31 cellular contexts compared by ENCODE assay signal in the genomic region with DNA sequence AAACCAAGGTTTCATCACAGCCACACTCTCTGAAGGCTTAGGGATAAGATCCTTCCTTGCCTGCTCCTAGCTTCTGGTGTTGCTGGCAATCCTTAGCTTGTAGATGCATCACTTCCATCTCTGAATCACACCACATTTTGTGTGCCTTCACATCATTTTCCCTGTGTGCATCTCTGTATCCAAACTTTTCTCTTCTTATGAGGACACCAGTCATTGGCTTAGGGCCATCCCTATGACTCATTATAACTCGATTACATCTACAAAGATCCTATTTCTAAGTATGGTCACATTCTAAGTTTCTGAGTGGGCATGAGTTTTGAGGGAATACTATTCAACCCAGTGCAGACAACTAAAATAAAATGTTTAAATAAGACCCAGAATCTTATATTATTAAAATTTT.
DNase-seq lines count a peak whose midpoint lies in the region; ATAC-seq and TF ChIP-seq lines count a peak whose summit lies in the region.
"Had no signal": no experiment of that assay in that cellular context is flagged by ENCODE, and none has a peak within 500 bp of the region (broad histone marks: within the 10 kb centered on the region; RNA-seq: fewer than 3 reads in every experiment).

No MANE protein-coding gene starts in this region.

- peak; percentile 30 for DNase-seq in A172 (ENCODE audit: low spot score)
- peak; percentile 29 for DNase-seq in HS-5 (ENCODE audit: low read depth)
- DNase-seq in astrocyte of the spinal cord (ENCODE audit: low read depth, low spot score), result peak; percentile 41
- peak; percentile 24 for DNase-seq in fibroblast of the aortic adventitia (ENCODE audit: low read depth)
- DNase-seq in HT-29 (ENCODE audit: low spot score), result no peak
- no peak for DNase-seq in SHP77 (lab: John Stamatoyannopoulos, UW)
- DNase-seq in left lung, result no peak
- DNase-seq: 8988T; activated CD4-positive, alpha-beta T cell treated with anti-CD3 and anti-CD28 coated beads for 1 hour; activated naive CD4-positive, alpha-beta T cell treated with anti-CD3 and anti-CD28 coated beads for 36 hours; activated T-cell treated with anti-CD3 and anti-CD28 coated beads, Interleukin-2, amount 50 U/mL, for 4 hours; anterior cingulate cortex; COR-L47; H7; KG1; left ventricle myocardium superior; midbrain; NCI-H1092; NCI-H1930; NCI-H2227 treated with DMSO at 0.1 percent for 48 hours; NCI-H748 treated with DMSO at 0.1 percent for 48 hours; ovary; SHP77 treated with DMSO at 0.1 percent for 48 hours; stimulated activated CD4-positive, alpha-beta T cell treated with anti-CD3 and anti-CD28 coated beads, Interleukin-4, amount 100 ng/mL, for 24 hours; stimulated activated naive CD8-positive, alpha-beta T cell treated with anti-CD3 and anti-CD28 coated beads, Interleukin-15, Interleukin-2, amounts not matched to agents 100 U/mL and 50 U/mL, for 24 hours; T-cell; tibial artery had no signal

- TF ChIP-seq CTCF in astrocyte of the spinal cord (IDR thresholded peaks at IDR 0.05; ENCODE audit: low read depth, low read length), result no peak
- no peak for TF ChIP-seq CTCF in fibroblast of the aortic adventitia (IDR thresholded peaks at IDR 0.05; ENCODE audit: insufficient read depth, low read length)
- TF ChIP-seq CTCF in left lung (IDR thresholded peaks at IDR 0.05), result no peak

- in situ Hi-C loops in astrocyte of the spinal cord (cut with HindIII; ENCODE audit: low sequenced_read_pairs), result no loop called here

- no peaks in the 10 kb centered on the region for H3K27me3 ChIP-seq in left lung
- H3K27me3 ChIP-seq: foreskin keratinocyte, ovary, right atrium auricular region, tibial artery had no signal

- H3K27ac ChIP-seq in left lung, result no peak overlapping the region
- H3K27ac ChIP-seq: foreskin keratinocyte, ovary, right atrium auricular region, tibial artery had no signal

- no peaks in the 10 kb centered on the region for H3K9me3 ChIP-seq in left lung
- H3K9me3 ChIP-seq: ovary, right atrium auricular region, tibial artery had no signal

- H3K4me3 ChIP-seq in astrocyte of the spinal cord (ENCODE audit: low read depth, low read length) (no peak overlapping the region), fibroblast of the aortic adventitia (ENCODE audit: low read depth, low read length) (no peak overlapping the region), left lung (no peak overlapping the region)
- H3K4me3 ChIP-seq: ovary, right atrium auricular region, tibial artery had no signal

- H3K4me1 ChIP-seq in left lung, result no peaks in the 10 kb centered on the region
- H3K4me1 ChIP-seq: foreskin keratinocyte, right atrium auricular region, tibial artery had no signal

- H3K36me3 ChIP-seq in left lung, result no peaks in the 10 kb centered on the region
- H3K36me3 ChIP-seq: ovary, right atrium auricular region, tibial artery had no signal

- ATAC-seq in HG02973 (IDR thresholded peaks at IDR 0.05; ENCODE audit: unreplicated experiment) (no peak), left lung (no peak)
- ATAC-seq: activated T-cell treated with anti-CD3 and anti-CD28 coated beads, Interleukin-2, amount 50 U/mL, for 4 hours; foreskin keratinocyte; left ventricle myocardium superior; natural killer cell treated with Interleukin-12 subunit alpha and Interleukin-12 subunit beta and Interleukin-15 and Interleukin-18, amount 100 ng/mL, for 72 hours; stimulated activated naive CD8-positive, alpha-beta T cell treated with anti-CD3 and anti-CD28 coated beads, Interleukin-15, Interleukin-2, amounts not matched to agents 100 U/mL and 50 U/mL, for 24 hours; T-cell had no signal

- intact Hi-C loops in left lung (cut with DNase I), result no loop called here

Comparison
In these comparisons a context has a peak if more than half of its experiments do, and no peak if none do; other contexts are left out.
1. DNase-seq: peak in A172 (single experiment), HS-5 (single experiment), astrocyte of the spinal cord (single experiment) and fibroblast of the aortic adventitia (single experiment); none in HT-29 (single experiment), SHP77 (0 of 2) and left lung (0 of 2).